Comparison of ENCODE assay signal across 9 cellular contexts in genomic region chr16:4733747-4734062, GRCh38. TPM values are rescaled to one million over a fixed set of nuclear protein-coding genes. Genes with fewer than 3 reads are reported as not detected.
DNase-seq lines count a peak whose midpoint lies in the region; ATAC-seq and TF ChIP-seq lines count a peak whose summit lies in the region.
"Had no signal": no experiment of that assay in that cellular context is flagged by ENCODE, and none has a peak within 500 bp of the region (broad histone marks: within the 10 kb centered on the region; RNA-seq: fewer than 3 reads in every experiment).

No MANE protein-coding gene starts in this region.

- H3K4me1 ChIP-seq in SJSA1 (replicated peaks), result peaks cover 5% of the 10 kb centered on the region
- peaks cover 0 to 16% of the 10 kb centered on the region in 2 donors for H3K4me1 ChIP-seq in muscle layer of duodenum (ENCODE audit: control insufficient read depth in 1 of 2, insufficient read depth in 2 of 2, low read length in 2 of 2)
- peaks cover 4% of the 10 kb centered on the region for H3K4me1 ChIP-seq in upper lobe of right lung

- H3K27me3 ChIP-seq in SJSA1 (replicated peaks) (no peaks in the 10 kb centered on the region), muscle layer of duodenum (ENCODE audit: low read depth, low read length) (no peaks in the 10 kb centered on the region), upper lobe of right lung (no peaks in the 10 kb centered on the region)

- ATAC-seq in GM21737 (IDR thresholded peaks at IDR 0.05; ENCODE audit: unreplicated experiment) (peak; percentile 4), upper lobe of right lung (no peak), GM18519 (IDR thresholded peaks at IDR 0.05; ENCODE audit: low FRiP score, unreplicated experiment) (no peak)

- H3K4me3 ChIP-seq in AG04449 (ENCODE audit: low read depth, low read length), result peak overlapping the region; percentile 97
- peak overlapping the region; percentile 70 for H3K4me3 ChIP-seq in SJSA1
- H3K4me3 ChIP-seq in coronary artery, result peak overlapping the region; percentile 83
- H3K4me3 ChIP-seq in muscle layer of duodenum (ENCODE audit: low read depth in 1 of 2, low read length in 2 of 2), result peak overlapping the region; percentile 90 to 100
- peak overlapping the region; percentile 98 for H3K4me3 ChIP-seq in upper lobe of right lung

- POLR2A ChIA-PET in AG04449 (lab: Yijun Ruan, JAX), result interaction anchor here (0.8 to 2.1 kb wide), 9 partner anchors 9 to 339 kb away, joined by 3 to 15 read pairs (median 6); partner anchors contain the start of genes NUDT16L1, ROGDI and ZNF500

- TF ChIP-seq CTCF in AG04449 (IDR thresholded peaks at IDR 0.05; ENCODE audit: insufficient read depth, low read length, missing control alignments) (no peak), coronary artery (IDR thresholded peaks at IDR 0.05) (no peak), upper lobe of right lung (IDR thresholded peaks at IDR 0.05) (no peak)

- H3K36me3 ChIP-seq in SJSA1 (peaks cover 19% of the 10 kb centered on the region), muscle layer of duodenum (ENCODE audit: control insufficient read depth in 1 of 2, insufficient read depth in 2 of 2, low read length in 2 of 2) (peaks cover 8 to 20% of the 10 kb centered on the region in 2 donors), upper lobe of right lung (peaks cover 20% of the 10 kb centered on the region)

- H3K9me3 ChIP-seq in SJSA1 (replicated peaks) (no peaks in the 10 kb centered on the region), muscle layer of duodenum (ENCODE audit: control insufficient read depth in 1 of 2, low read length in 2 of 2) (no peaks in the 10 kb centered on the region), upper lobe of right lung (no peaks in the 10 kb centered on the region)

- H3K27ac ChIP-seq in SJSA1, result 0 out of 2 replicates have a peak overlapping the region, but pooled peaks have one; percentile 2
- H3K27ac ChIP-seq in coronary artery, result peak overlapping the region; percentile 29 to 90
- H3K27ac ChIP-seq in muscle layer of duodenum (ENCODE audit: low read length), result no peak overlapping the region
- H3K27ac ChIP-seq in upper lobe of right lung, result peak overlapping the region; percentile 79

- no peak for DNase-seq in AG04449 (ENCODE audit: low read depth, low spot score)
- DNase-seq in SJSA1 (ENCODE audit: low read depth in 1 of 2, low spot score in 2 of 2), result no peak
- DNase-seq in coronary artery (ENCODE audit: low spot score), result no peak
- DNase-seq in upper lobe of right lung, result no peak
- no peak for DNase-seq in globus pallidus (ENCODE audit: low spot score)

- intact Hi-C loops in upper lobe of right lung (cut with DNase I), result no loop called here

- CTCF ChIA-PET in AG04449 (lab: Yijun Ruan, JAX), result interaction anchor here (1.1 to 2.4 kb wide), 3 partner anchors 33 to 223 kb away, joined by 3 to 8 read pairs (median 5); partner anchors contain the start of gene ZNF500

RNA-seq across cellular contexts. Expression of gene ANKS3, which starts 0.4 kb away (rescaled TPM):
- 20.9 and 21.9 TPM in 2 replicates for total RNA-seq in SJSA1 (2014; rRNA removed; shearing (Covaris generic))
- 20.6 TPM for total RNA-seq in upper lobe of right lung

RNA-seq across cellular contexts. Expression of gene DNAAF8, which starts 0.6 kb away (rescaled TPM):
- total RNA-seq in SJSA1 (2014; rRNA removed; shearing (Covaris generic)), result 0.38 and 1.1 TPM in 2 replicates
- total RNA-seq in upper lobe of right lung, result 0.58 TPM

RNA-seq across cellular contexts. Expression of gene ZNF500, which starts 33.3 kb away (rescaled TPM):
- total RNA-seq in SJSA1 (2014; rRNA removed; shearing (Covaris generic)), result 8.8 and 15.1 TPM in 2 replicates
- total RNA-seq in upper lobe of right lung, result 15.7 TPM

RNA-seq across cellular contexts. Expression of gene NUDT16L1, which starts 40.3 kb away (rescaled TPM):
- total RNA-seq in SJSA1 (2014; rRNA removed; shearing (Covaris generic)), result 63.5 and 83.0 TPM in 2 replicates
- 24.0 TPM for total RNA-seq in upper lobe of right lung

RNA-seq across cellular contexts. Expression of gene SEPTIN12, which starts 54.4 kb away (rescaled TPM):
- total RNA-seq in SJSA1 (2014; rRNA removed; shearing (Covaris generic)), result not detected in 2 replicates
- total RNA-seq in upper lobe of right lung, result not detected
- total RNA-seq: glomerular endothelial cell had no signal
